In the genomic region with DNA sequence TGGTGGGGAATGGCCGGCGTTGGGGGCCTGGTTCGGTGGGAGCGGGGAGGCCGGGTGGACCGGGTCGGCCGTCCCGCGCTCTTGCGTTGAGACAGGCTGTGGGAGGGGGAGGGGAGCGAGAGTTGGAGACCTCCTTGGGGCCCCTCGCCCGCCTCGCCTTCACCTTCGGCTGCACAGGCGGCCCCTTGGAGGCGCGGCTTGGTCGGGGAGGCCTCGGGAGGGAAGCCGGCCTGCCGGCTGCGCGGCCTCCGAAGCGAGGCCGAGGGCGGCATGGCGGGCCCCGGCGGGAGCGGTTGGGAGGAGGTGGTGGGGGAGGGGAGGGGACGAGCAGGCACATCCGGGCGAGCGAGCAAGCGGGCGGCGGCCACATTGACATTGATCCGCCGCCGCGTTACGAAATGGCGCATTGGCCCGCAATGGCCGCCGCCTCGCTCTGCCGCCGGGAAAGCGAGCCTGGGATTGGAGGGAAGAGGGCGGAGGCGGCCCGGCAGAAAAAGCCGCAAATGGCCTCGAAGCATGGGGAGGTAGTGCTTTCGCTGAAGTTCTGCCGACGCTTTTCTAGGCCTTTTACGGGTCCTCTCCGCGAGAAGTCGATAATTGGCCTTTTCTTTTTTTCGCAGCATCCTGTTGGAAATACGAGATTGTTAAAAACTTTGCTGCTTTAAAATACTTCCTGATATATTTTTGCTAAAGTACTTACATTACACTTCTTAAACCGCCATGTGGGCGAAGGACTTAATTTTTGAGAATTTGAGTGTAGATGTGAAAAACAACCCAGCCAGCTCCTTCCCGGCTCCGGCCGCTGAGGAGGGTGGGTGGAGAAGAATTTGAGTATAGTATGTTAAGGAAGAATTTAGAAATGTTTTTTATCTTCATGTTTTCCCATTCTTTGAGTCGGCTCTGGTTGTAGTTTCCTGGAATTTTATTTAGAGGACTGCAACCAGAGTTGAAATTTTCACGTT, we compare ENCODE assay signal across 1 cellular context.
TF ChIP-seq lines count a peak whose summit lies in the region.

No MANE protein-coding gene starts in this region.

TF ChIP-seq in HepG2, 621 proteins besides CTCF, POLR2A, EP300 and RAD21 (continued from another document and continues in another):
- TF ChIP-seq, protein P1, sequence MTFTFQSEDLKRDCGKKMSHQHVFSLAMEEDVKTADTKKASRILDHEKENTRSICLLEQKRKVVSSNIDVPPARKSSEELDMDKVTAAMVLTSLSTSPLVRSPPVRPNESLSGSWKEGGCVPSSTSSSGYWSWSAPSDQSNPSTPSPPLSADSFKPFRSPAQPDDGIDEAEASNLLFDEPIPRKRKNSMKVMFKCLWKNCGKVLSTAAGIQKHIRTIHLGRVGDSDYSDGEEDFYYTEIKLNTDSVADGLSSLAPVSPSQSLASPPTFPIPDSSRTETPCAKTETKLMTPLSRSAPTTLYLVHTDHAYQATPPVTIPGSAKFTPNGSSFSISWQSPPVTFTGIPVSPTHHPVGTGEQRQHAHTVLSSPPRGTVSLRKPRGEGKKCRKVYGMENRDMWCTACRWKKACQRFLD (CRISPR knock-in tag; IDR thresholded peaks at IDR 0.05; ENCODE audit: borderline replicate concordance), result peak; percentile 23; the same call in 1 of the 2 replicates
- TF ChIP-seq, protein P2, sequence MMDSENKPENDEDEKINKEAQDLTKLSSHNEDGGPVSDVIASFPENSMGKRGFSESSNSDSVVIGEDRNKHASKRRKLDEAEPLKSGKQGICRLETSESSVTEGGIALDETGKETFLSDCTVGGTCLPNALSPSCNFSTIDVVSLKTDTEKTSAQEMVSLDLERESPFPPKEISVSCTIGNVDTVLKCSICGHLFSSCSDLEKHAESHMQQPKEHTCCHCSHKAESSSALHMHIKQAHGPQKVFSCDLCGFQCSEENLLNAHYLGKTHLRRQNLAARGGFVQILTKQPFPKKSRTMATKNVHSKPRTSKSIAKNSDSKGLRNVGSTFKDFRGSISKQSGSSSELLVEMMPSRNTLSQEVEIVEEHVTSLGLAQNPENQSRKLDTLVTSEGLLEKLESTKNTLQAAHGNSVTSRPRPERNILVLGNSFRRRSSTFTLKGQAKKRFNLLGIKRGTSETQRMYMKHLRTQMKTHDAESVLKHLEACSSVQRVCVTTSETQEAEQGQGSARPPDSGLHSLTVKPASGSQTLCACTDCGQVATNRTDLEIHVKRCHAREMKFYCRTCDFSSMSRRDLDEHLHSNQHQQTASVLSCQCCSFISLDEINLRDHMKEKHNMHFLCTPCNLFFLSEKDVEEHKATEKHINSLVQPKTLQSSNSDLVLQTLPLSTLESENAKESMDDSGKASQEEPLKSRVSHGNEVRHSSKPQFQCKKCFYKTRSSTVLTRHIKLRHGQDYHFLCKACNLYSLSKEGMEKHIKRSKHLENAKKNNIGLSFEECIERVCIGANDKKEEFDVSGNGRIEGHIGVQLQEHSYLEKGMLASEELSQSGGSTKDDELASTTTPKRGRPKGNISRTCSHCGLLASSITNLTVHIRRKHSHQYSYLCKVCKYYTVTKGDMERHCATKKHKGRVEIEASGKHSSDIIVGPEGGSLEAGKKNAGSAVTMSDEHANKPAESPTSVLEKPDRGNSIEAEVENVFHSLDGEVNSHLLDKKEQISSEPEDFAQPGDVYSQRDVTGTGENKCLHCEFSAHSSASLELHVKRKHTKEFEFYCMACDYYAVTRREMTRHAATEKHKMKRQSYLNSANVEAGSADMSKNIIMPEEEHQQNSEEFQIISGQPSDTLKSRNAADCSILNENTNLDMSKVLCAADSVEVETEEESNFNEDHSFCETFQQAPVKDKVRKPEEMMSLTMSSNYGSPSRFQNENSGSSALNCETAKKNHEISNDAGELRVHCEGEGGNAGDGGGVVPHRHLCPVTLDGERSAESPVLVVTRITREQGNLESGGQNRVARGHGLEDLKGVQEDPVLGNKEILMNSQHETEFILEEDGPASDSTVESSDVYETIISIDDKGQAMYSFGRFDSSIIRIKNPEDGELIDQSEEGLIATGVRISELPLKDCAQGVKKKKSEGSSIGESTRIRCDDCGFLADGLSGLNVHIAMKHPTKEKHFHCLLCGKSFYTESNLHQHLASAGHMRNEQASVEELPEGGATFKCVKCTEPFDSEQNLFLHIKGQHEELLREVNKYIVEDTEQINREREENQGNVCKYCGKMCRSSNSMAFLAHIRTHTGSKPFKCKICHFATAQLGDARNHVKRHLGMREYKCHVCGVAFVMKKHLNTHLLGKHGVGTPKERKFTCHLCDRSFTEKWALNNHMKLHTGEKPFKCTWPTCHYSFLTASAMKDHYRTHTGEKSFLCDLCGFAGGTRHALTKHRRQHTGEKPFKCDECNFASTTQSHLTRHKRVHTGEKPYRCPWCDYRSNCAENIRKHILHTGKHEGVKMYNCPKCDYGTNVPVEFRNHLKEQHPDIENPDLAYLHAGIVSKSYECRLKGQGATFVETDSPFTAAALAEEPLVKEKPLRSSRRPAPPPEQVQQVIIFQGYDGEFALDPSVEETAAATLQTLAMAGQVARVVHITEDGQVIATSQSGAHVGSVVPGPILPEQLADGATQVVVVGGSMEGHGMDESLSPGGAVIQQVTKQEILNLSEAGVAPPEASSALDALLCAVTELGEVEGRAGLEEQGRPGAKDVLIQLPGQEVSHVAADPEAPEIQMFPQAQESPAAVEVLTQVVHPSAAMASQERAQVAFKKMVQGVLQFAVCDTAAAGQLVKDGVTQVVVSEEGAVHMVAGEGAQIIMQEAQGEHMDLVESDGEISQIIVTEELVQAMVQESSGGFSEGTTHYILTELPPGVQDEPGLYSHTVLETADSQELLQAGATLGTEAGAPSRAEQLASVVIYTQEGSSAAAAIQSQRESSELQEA (CRISPR knock-in tag; IDR thresholded peaks at IDR 0.05; ENCODE audit: not compliant biosample characterization), result peak; percentile 60
- TF ChIP-seq KLF6 (CRISPR knock-in tag; IDR thresholded peaks at IDR 0.05) (peak; percentile 95), ETV5 (CRISPR knock-in tag; IDR thresholded peaks at IDR 0.05; ENCODE audit: borderline replicate concordance) (peak; percentile 94), KAT8 (CRISPR knock-in tag; IDR thresholded peaks at IDR 0.05) (peak; percentile 93), TGIF2 (CRISPR knock-in tag; IDR thresholded peaks at IDR 0.05) (peak; percentile 24; the same call in 1 of the 2 replicates), SNAI1 (CRISPR knock-in tag; IDR thresholded peaks at IDR 0.05; ENCODE audit: borderline replicate concordance) (0 out of 2 replicates have a peak, but pooled peaks have one; percentile 18), ATM (IDR thresholded peaks at IDR 0.05; ENCODE audit: borderline replicate concordance) (no peak), BRCA1 (CRISPR knock-in tag; IDR thresholded peaks at IDR 0.05) (no peak), TBL1XR1 (IDR thresholded peaks at IDR 0.05; ENCODE audit: borderline replicate concordance, low read length, partially characterized antibody) (peak; percentile 12), ZFX (CRISPR knock-in tag; IDR thresholded peaks at IDR 0.05; ENCODE audit: low read depth) (peak; percentile 60; the same call in 1 of the 2 replicates), ZFAT (CRISPR knock-in tag; conservative IDR thresholded peaks at IDR 0.05) (no peak), ZNF33B (CRISPR knock-in tag; IDR thresholded peaks at IDR 0.05) (no peak), ZFY (CRISPR knock-in tag; IDR thresholded peaks at IDR 0.05) (peak; percentile 80), NFATC3 (CRISPR knock-in tag; IDR thresholded peaks at IDR 0.05) (no peak), SIX1 (CRISPR knock-in tag; IDR thresholded peaks at IDR 0.05; ENCODE audit: borderline replicate concordance) (peak; percentile 83), ZNF180 (CRISPR knock-in tag; IDR thresholded peaks at IDR 0.05; ENCODE audit: borderline replicate concordance, low read depth) (no peak), KLF11 (CRISPR knock-in tag; IDR thresholded peaks at IDR 0.05) (peak; percentile 89), ZNF24 (IDR thresholded peaks at IDR 0.05) (0 out of 2 replicates have a peak, but pooled peaks have one; percentile 48), IKZF4 (CRISPR knock-in tag; IDR thresholded peaks at IDR 0.05; ENCODE audit: borderline replicate concordance, low read depth, not compliant biosample characterization) (peak; percentile 18), HNRNPUL1 (IDR thresholded peaks at IDR 0.05; ENCODE audit: low read depth, low read length) (no peak), ZNF558 (CRISPR knock-in tag; IDR thresholded peaks at IDR 0.05; ENCODE audit: borderline replicate concordance) (peak; percentile 77; the same call in 1 of the 2 replicates), SP140L (CRISPR knock-in tag; IDR thresholded peaks at IDR 0.05; ENCODE audit: borderline replicate concordance) (peak; percentile 64; the same call in 1 of the 2 replicates), FOXK1 (CRISPR knock-in tag; IDR thresholded peaks at IDR 0.05; ENCODE audit: borderline replicate concordance, low read depth) (peak; percentile 54; the same call in 1 of the 2 replicates)
- TF ChIP-seq, protein P3, sequence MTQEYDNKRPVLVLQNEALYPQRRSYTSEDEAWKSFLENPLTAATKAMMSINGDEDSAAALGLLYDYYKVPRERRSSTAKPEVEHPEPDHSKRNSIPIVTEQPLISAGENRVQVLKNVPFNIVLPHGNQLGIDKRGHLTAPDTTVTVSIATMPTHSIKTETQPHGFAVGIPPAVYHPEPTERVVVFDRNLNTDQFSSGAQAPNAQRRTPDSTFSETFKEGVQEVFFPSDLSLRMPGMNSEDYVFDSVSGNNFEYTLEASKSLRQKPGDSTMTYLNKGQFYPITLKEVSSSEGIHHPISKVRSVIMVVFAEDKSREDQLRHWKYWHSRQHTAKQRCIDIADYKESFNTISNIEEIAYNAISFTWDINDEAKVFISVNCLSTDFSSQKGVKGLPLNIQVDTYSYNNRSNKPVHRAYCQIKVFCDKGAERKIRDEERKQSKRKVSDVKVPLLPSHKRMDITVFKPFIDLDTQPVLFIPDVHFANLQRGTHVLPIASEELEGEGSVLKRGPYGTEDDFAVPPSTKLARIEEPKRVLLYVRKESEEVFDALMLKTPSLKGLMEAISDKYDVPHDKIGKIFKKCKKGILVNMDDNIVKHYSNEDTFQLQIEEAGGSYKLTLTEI (CRISPR knock-in tag; conservative IDR thresholded peaks at IDR 0.05), result no peak
- TF ChIP-seq, protein P4, sequence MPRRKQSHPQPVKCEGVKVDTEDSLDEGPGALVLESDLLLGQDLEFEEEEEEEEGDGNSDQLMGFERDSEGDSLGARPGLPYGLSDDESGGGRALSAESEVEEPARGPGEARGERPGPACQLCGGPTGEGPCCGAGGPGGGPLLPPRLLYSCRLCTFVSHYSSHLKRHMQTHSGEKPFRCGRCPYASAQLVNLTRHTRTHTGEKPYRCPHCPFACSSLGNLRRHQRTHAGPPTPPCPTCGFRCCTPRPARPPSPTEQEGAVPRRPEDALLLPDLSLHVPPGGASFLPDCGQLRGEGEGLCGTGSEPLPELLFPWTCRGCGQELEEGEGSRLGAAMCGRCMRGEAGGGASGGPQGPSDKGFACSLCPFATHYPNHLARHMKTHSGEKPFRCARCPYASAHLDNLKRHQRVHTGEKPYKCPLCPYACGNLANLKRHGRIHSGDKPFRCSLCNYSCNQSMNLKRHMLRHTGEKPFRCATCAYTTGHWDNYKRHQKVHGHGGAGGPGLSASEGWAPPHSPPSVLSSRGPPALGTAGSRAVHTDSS (CRISPR knock-in tag; conservative IDR thresholded peaks at IDR 0.05), result no peak
- TF ChIP-seq, protein P5, sequence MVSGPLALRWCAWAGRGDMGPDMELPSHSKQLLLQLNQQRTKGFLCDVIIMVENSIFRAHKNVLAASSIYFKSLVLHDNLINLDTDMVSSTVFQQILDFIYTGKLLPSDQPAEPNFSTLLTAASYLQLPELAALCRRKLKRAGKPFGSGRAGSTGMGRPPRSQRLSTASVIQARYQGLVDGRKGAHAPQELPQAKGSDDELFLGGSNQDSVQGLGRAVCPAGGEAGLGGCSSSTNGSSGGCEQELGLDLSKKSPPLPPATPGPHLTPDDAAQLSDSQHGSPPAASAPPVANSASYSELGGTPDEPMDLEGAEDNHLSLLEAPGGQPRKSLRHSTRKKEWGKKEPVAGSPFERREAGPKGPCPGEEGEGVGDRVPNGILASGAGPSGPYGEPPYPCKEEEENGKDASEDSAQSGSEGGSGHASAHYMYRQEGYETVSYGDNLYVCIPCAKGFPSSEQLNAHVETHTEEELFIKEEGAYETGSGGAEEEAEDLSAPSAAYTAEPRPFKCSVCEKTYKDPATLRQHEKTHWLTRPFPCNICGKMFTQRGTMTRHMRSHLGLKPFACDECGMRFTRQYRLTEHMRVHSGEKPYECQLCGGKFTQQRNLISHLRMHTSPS (CRISPR knock-in tag; IDR thresholded peaks at IDR 0.05; ENCODE audit: low read depth), result 0 out of 2 replicates have a peak, but pooled peaks have one; percentile 9
- TF ChIP-seq, protein P6, sequence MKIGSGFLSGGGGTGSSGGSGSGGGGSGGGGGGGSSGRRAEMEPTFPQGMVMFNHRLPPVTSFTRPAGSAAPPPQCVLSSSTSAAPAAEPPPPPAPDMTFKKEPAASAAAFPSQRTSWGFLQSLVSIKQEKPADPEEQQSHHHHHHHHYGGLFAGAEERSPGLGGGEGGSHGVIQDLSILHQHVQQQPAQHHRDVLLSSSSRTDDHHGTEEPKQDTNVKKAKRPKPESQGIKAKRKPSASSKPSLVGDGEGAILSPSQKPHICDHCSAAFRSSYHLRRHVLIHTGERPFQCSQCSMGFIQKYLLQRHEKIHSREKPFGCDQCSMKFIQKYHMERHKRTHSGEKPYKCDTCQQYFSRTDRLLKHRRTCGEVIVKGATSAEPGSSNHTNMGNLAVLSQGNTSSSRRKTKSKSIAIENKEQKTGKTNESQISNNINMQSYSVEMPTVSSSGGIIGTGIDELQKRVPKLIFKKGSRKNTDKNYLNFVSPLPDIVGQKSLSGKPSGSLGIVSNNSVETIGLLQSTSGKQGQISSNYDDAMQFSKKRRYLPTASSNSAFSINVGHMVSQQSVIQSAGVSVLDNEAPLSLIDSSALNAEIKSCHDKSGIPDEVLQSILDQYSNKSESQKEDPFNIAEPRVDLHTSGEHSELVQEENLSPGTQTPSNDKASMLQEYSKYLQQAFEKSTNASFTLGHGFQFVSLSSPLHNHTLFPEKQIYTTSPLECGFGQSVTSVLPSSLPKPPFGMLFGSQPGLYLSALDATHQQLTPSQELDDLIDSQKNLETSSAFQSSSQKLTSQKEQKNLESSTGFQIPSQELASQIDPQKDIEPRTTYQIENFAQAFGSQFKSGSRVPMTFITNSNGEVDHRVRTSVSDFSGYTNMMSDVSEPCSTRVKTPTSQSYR (CRISPR knock-in tag; IDR thresholded peaks at IDR 0.05; ENCODE audit: borderline replicate concordance), result peak; percentile 97
- TF ChIP-seq, protein P7, sequence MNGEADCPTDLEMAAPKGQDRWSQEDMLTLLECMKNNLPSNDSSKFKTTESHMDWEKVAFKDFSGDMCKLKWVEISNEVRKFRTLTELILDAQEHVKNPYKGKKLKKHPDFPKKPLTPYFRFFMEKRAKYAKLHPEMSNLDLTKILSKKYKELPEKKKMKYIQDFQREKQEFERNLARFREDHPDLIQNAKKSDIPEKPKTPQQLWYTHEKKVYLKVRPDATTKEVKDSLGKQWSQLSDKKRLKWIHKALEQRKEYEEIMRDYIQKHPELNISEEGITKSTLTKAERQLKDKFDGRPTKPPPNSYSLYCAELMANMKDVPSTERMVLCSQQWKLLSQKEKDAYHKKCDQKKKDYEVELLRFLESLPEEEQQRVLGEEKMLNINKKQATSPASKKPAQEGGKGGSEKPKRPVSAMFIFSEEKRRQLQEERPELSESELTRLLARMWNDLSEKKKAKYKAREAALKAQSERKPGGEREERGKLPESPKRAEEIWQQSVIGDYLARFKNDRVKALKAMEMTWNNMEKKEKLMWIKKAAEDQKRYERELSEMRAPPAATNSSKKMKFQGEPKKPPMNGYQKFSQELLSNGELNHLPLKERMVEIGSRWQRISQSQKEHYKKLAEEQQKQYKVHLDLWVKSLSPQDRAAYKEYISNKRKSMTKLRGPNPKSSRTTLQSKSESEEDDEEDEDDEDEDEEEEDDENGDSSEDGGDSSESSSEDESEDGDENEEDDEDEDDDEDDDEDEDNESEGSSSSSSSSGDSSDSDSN (CRISPR knock-in tag; IDR thresholded peaks at IDR 0.05), result peak; percentile 95
- TF ChIP-seq, protein P8, sequence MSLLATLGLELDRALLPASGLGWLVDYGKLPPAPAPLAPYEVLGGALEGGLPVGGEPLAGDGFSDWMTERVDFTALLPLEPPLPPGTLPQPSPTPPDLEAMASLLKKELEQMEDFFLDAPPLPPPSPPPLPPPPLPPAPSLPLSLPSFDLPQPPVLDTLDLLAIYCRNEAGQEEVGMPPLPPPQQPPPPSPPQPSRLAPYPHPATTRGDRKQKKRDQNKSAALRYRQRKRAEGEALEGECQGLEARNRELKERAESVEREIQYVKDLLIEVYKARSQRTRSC (CRISPR knock-in tag; IDR thresholded peaks at IDR 0.05; ENCODE audit: low read depth), result no peak
